ENCODE assay signal across 17 cellular contexts in genomic region chr2:18918280-18918679, GRCh38.
"Had no signal": no experiment of that assay in that cellular context is flagged by ENCODE, and none has a peak within 500 bp of the region (broad histone marks: within the 10 kb centered on the region; RNA-seq: fewer than 3 reads in every experiment).

No MANE protein-coding gene starts in this region.

- H3K36me3 ChIP-seq: esophagus muscularis mucosa, heart right ventricle, left lung, lower lobe of right lung had no signal

- ATAC-seq: foreskin keratinocyte, heart right ventricle, left cardiac atrium, left lung, left ventricle myocardium superior, lower lobe of right lung, mucosa of descending colon had no signal

- H3K9me3 ChIP-seq: esophagus muscularis mucosa, heart right ventricle, left lung, lower lobe of right lung, mucosa of descending colon had no signal

- H3K4me1 ChIP-seq: esophagus muscularis mucosa, foreskin keratinocyte, heart right ventricle, left lung, lower lobe of right lung had no signal

- H3K4me3 ChIP-seq: coronary artery, dorsolateral prefrontal cortex, esophagus muscularis mucosa, heart right ventricle, left lung, lower lobe of right lung, mucosa of descending colon had no signal

- H3K27ac ChIP-seq: coronary artery, dorsolateral prefrontal cortex, esophagus muscularis mucosa, foreskin keratinocyte, heart right ventricle, left lung, lower lobe of right lung had no signal

- DNase-seq: dermis blood vessel endothelial cell; dorsolateral prefrontal cortex; effector CD4-positive, alpha-beta T cell; effector memory CD4-positive, alpha-beta T cell; foreskin keratinocyte; glutamatergic neuron; head of caudate nucleus; heart right ventricle; hippocampal formation; left cardiac atrium; left lung; left ventricle myocardium superior; lower lobe of right lung; mesenchymal stem cell; mucosa of descending colon had no signal

- H3K27me3 ChIP-seq: dorsolateral prefrontal cortex, esophagus muscularis mucosa, foreskin keratinocyte, heart right ventricle, left lung had no signal
